Comparison of ENCODE assay signal across 8 cellular contexts in genomic region chr1:211352985-211353515, GRCh38. TPM values are rescaled to one million over a fixed set of nuclear protein-coding genes. Genes with fewer than 3 reads are reported as not detected.
DNase-seq lines count a peak whose midpoint lies in the region; ATAC-seq and TF ChIP-seq lines count a peak whose summit lies in the region.

No MANE protein-coding gene starts in this region.

- H3K27ac ChIP-seq in smooth muscle cell (ENCODE audit: low read depth) = no peak overlapping the region

- H3K4me1 ChIP-seq in smooth muscle cell (ENCODE audit: low read depth) = no peaks in the 10 kb centered on the region

- peak; percentile 59 to 63 for DNase-seq in activated CD4-positive, alpha-beta T cell treated with anti-CD3 and anti-CD28 coated beads, Interleukin-2, amount 50 U/mL, for 4 hours
- DNase-seq in epithelial cell of esophagus (ENCODE audit: low read depth) = peak; percentile 58
- DNase-seq in smooth muscle cell (lab: John Stamatoyannopoulos, UW; ENCODE audit: unreplicated experiment) = no peak
- no peak for DNase-seq in posterior cingulate gyrus
- no peak for DNase-seq in cortex of kidney (lab: John Stamatoyannopoulos, UW)

- peak; percentile 75 for ATAC-seq in GM21737 (IDR thresholded peaks at IDR 0.05; ENCODE audit: unreplicated experiment)

- 93% methylated on average over 8 of the region's 8 CpGs for WGBS in smooth muscle cell (ENCODE audit: low lambda C conversion rate)

- H3K9ac ChIP-seq in smooth muscle cell (ENCODE audit: low read depth) = no peak overlapping the region

- intact Hi-C loops in posterior cingulate gyrus (cut with DNase I) = no loop called here

- TF ChIP-seq CTCF in GM12875 (IDR thresholded peaks at IDR 0.05; ENCODE audit: borderline replicate concordance, insufficient read depth, low read depth, low read length) = peak; percentile 87
- peak; percentile 96 for TF ChIP-seq CTCF in LNCAP (IDR thresholded peaks at IDR 0.05)
- TF ChIP-seq CTCF in epithelial cell of esophagus (IDR thresholded peaks at IDR 0.05; ENCODE audit: insufficient read depth, low read depth, low read length, missing control alignments) = peak; percentile 65
- peak; percentile 54 for TF ChIP-seq CTCF in smooth muscle cell (IDR thresholded peaks at IDR 0.05; ENCODE audit: borderline replicate concordance, insufficient read depth, poor library complexity, severe bottlenecking)

- no peaks in the 10 kb centered on the region for H3K36me3 ChIP-seq in smooth muscle cell (ENCODE audit: low read depth)

- H3K4me2 ChIP-seq in smooth muscle cell = no peak overlapping the region

- H3F3A ChIP-seq in smooth muscle cell (ENCODE audit: low read depth) = no peaks in the 10 kb centered on the region

- H2AFZ ChIP-seq in smooth muscle cell (ENCODE audit: low read depth) = no peak overlapping the region

- H3K4me3 ChIP-seq in GM12875 (ENCODE audit: low read depth, low read length) (no peak overlapping the region), epithelial cell of esophagus (ENCODE audit: low read length) (no peak overlapping the region), smooth muscle cell (no peak overlapping the region)

- H3K9me3 ChIP-seq in smooth muscle cell (replicated peaks; ENCODE audit: low read depth) = no peaks in the 10 kb centered on the region

- peaks cover 42% of the 10 kb centered on the region for H4K20me1 ChIP-seq in smooth muscle cell (ENCODE audit: low read depth)

- H3K27me3 ChIP-seq in smooth muscle cell (ENCODE audit: low read depth) = no peaks in the 10 kb centered on the region

- peaks cover 50% of the 10 kb centered on the region for H3K79me2 ChIP-seq in smooth muscle cell (ENCODE audit: low read depth)

RNA-seq across cellular contexts. Expression of gene TRAF5, which starts 26.4 kb away (rescaled TPM):
- total RNA-seq in smooth muscle cell = 15.0 and 18.7 TPM in 2 replicates
- 6.1 and 10.2 TPM in 2 replicates for polyA plus RNA-seq in smooth muscle cell

Comparison
In these comparisons a context has a peak if more than half of its experiments do, and no peak if none do; other contexts are left out.
1. DNase-seq: peak in activated CD4-positive, alpha-beta T cell treated with anti-CD3 and anti-CD28 coated beads, Interleukin-2, amount 50 U/mL, for 4 hours (2 of 2) and epithelial cell of esophagus (single experiment); none in smooth muscle cell (single experiment), posterior cingulate gyrus (0 of 10) and cortex of kidney (single experiment).
2. Peak in every context shown above with its lines, with median percentiles within 50 percentile points of each other: CTCF ChIP-seq.